Comparison of ENCODE assay signal across 18 cellular contexts in genomic region chr5:179120421-179120861, GRCh38.
"Had no signal": no experiment of that assay in that cellular context is flagged by ENCODE, and none has a peak within 500 bp of the region (broad histone marks: within the 10 kb centered on the region; RNA-seq: fewer than 3 reads in every experiment).

No MANE protein-coding gene starts in this region.

- DNase-seq: activated CD4-positive, alpha-beta T cell treated with anti-CD3 and anti-CD28 coated beads, Interleukin-2, amount 50 U/mL, for 4 hours; activated gamma-delta T cell treated with Interleukin-2 at 50 U/mL for 16 hours; activated naive CD8-positive, alpha-beta T cell treated with anti-CD3 and anti-CD28 coated beads for 36 hours; activated T-cell treated with anti-CD3 and anti-CD28 coated beads, Interleukin-2, amount 50 U/mL, for 4 hours; amygdala; effector memory CD8-positive, alpha-beta T cell; mesendoderm; nucleus accumbens; right lobe of liver; T-cell; T-helper 9 cell; thyroid gland; uterus had no signal

- H3K4me1 ChIP-seq: prostate gland, right lobe of liver, thyroid gland, uterus had no signal

- H3K27me3 ChIP-seq: right lobe of liver, thyroid gland, uterus had no signal

- H3K36me3 ChIP-seq: prostate gland, right lobe of liver, thyroid gland, uterus had no signal

- H3K27ac ChIP-seq: prostate gland, right lobe of liver, SK-N-MC, thyroid gland, uterus had no signal

- H3K4me3 ChIP-seq: prostate gland, right lobe of liver, SK-N-MC, smooth muscle cell, thyroid gland, uterus had no signal

- H3K9me3 ChIP-seq: prostate gland, right lobe of liver, thyroid gland, uterus had no signal

- ATAC-seq: activated CD4-positive, CD25-positive, alpha-beta regulatory T cell treated with anti-CD3 and anti-CD28 coated beads, Interleukin-2, amount 50 U/mL, for 24 hours; activated T-cell treated with anti-CD3 and anti-CD28 coated beads, Interleukin-2, amount 50 U/mL, for 4 hours; effector memory CD8-positive, alpha-beta T cell; natural killer cell treated with Interleukin-12 subunit alpha and Interleukin-12 subunit beta and Interleukin-15 and Interleukin-18, amount 100 ng/mL, for 72 hours; right lobe of liver; T-cell had no signal
